26 cellular contexts compared by ENCODE assay signal in genomic region chr6:165864218-165864617, GRCh38.
"Had no signal": no experiment of that assay in that cellular context is flagged by ENCODE, and none has a peak within 500 bp of the region (broad histone marks: within the 10 kb centered on the region; RNA-seq: fewer than 3 reads in every experiment).

No MANE protein-coding gene starts in this region.

- H3K4me1 ChIP-seq: prostate gland, stomach, tibial nerve, upper lobe of left lung, uterus had no signal

- DNase-seq: naive B cell; natural killer cell; nephron progenitor cell; nucleus accumbens; pancreas; right cardiac atrium; right lobe of liver; sigmoid colon; small intestine; stimulated activated CD4-positive, alpha-beta T cell treated with anti-CD3 and anti-CD28 coated beads, Interleukin-15, amount 100 ng/mL, for 24 hours; stimulated activated CD4-positive, alpha-beta T cell treated with anti-CD3 and anti-CD28 coated beads, Interleukin-2, amount 100 ng/mL, for 24 hours; stimulated activated CD4-positive, alpha-beta T cell treated with anti-CD3 and anti-CD28 coated beads, Interleukin-2, amount 100 ng/mL, for 48 hours; stimulated activated CD4-positive, alpha-beta T cell treated with anti-CD3 and anti-CD28 coated beads, Interleukin-4, amount 100 ng/mL, for 24 hours; stimulated activated naive B cell treated with anti-CD40 and anti-IgM and Interleukin-4, amounts not matched to agents 10 μg/mL and 1 μg/mL and 100 μg/mL, for 72 hours; stimulated activated naive CD4-positive, alpha-beta T cell treated with Interleukin-2 at 50 U/mL for 16 hours; stomach; thyroid gland; upper lobe of left lung; uterus had no signal

- H3K27ac ChIP-seq: neutrophil, pancreas, prostate gland, right lobe of liver, sigmoid colon, stomach, thoracic aorta, thyroid gland, tibial nerve, upper lobe of left lung, uterus had no signal

- H3K9me3 ChIP-seq: neutrophil, pancreas, prostate gland, right lobe of liver, thyroid gland, uterus had no signal

- H3K27ac Mint-ChIP-seq: naive B cell; natural killer cell; nephron progenitor cell; stimulated activated effector memory CD8-positive, alpha-beta T cell treated with anti-CD3 and anti-CD28 coated beads, Interleukin-12 subunit alpha, Interleukin-12 subunit beta, amount 100 ng/mL, for 72 hours; stimulated activated naive B cell treated with anti-CD40 and anti-IgM and Interleukin-4, amounts not matched to agents 10 μg/mL and 1 μg/mL and 100 μg/mL, for 72 hours; stimulated activated naive CD8-positive, alpha-beta T cell treated with anti-CD3 and anti-CD28 coated beads, Interleukin-15, Interleukin-2, amounts not matched to agents 100 ng/mL and 50 ng/mL, for 24 hours had no signal

- H3K4me3 ChIP-seq: pancreas, prostate gland, right lobe of liver, sigmoid colon, stomach, thoracic aorta, thyroid gland, tibial nerve, upper lobe of left lung, uterus had no signal

- H3K4me3 Mint-ChIP-seq: naive B cell; natural killer cell; nephron progenitor cell; neural crest cell; stimulated activated effector memory CD8-positive, alpha-beta T cell treated with anti-CD3 and anti-CD28 coated beads, Interleukin-12 subunit alpha, Interleukin-12 subunit beta, amount 100 ng/mL, for 72 hours; stimulated activated naive B cell treated with anti-CD40 and anti-IgM and Interleukin-4, amounts not matched to agents 10 μg/mL and 1 μg/mL and 100 μg/mL, for 72 hours; stimulated activated naive CD8-positive, alpha-beta T cell treated with anti-CD3 and anti-CD28 coated beads, Interleukin-15, Interleukin-2, amounts not matched to agents 100 ng/mL and 50 ng/mL, for 24 hours had no signal

- H3K36me3 Mint-ChIP-seq: stimulated activated effector memory CD8-positive, alpha-beta T cell treated with anti-CD3 and anti-CD28 coated beads, Interleukin-12 subunit alpha, Interleukin-12 subunit beta, amount 100 ng/mL, for 72 hours had no signal

- H3K36me3 ChIP-seq: neutrophil, pancreas, prostate gland, right lobe of liver, sigmoid colon, stomach, thoracic aorta, thyroid gland, tibial nerve, upper lobe of left lung, uterus had no signal

- H3K4me1 Mint-ChIP-seq: naive B cell; natural killer cell; nephron progenitor cell; neural crest cell; stimulated activated effector memory CD8-positive, alpha-beta T cell treated with anti-CD3 and anti-CD28 coated beads, Interleukin-12 subunit alpha, Interleukin-12 subunit beta, amount 100 ng/mL, for 72 hours; stimulated activated naive B cell treated with anti-CD40 and anti-IgM and Interleukin-4, amounts not matched to agents 10 μg/mL and 1 μg/mL and 100 μg/mL, for 72 hours had no signal

- FAIRE-seq: pancreas, small intestine had no signal

- ATAC-seq: natural killer cell; pancreas; right cardiac atrium; stimulated activated effector memory CD8-positive, alpha-beta T cell treated with anti-CD3 and anti-CD28 coated beads, Interleukin-12 subunit alpha, Interleukin-12 subunit beta, amount 100 ng/mL, for 72 hours; stimulated activated naive B cell treated with anti-CD40 and anti-IgM and Interleukin-4, amounts not matched to agents 10 μg/mL and 1 μg/mL and 100 μg/mL, for 72 hours had no signal
